ENCODE assay signal across 8 cellular contexts in the genomic region with DNA sequence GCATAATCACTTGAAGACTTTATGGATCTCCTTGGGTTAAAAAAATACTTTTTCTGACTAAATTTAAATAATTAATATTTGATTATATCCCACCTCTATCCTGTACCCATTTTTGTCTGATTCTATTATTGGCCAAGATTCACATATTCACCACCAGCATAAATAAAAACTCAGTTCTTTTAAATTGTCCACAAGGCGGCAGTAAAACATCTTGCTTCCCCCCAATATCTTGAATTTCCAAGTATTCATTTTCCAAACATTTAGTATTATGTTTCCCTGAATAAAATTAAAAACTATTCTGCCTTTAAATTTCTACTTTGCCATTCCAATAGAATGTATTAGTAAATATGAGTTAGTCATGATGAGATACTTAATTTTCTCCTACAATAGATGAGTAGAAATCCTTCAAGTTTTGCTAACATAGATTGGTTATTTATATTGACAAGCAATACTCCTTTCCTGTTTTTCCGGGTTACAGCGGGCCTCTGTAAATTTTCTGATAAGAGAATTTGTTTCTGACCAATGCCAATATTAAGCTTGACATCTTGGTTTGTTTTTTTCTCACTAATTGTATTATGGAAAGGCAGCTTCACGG.
DNase-seq lines count a peak whose midpoint lies in the region; ATAC-seq and TF ChIP-seq lines count a peak whose summit lies in the region.

No MANE protein-coding gene starts in this region.

- DNase-seq in BE2C (no peak), HT-29 (ENCODE audit: low spot score) (peak; percentile 29), amniotic epithelial cell (ENCODE audit: low read depth) (peak; percentile 36), left lobe of liver (ENCODE audit: low spot score) (no peak), GM19240 (ENCODE audit: insufficient read length, low spot score) (no peak)

- ATAC-seq in left lobe of liver (peak; percentile 38), GM18519 (IDR thresholded peaks at IDR 0.05; ENCODE audit: low FRiP score, unreplicated experiment) (no peak), GM21717 (IDR thresholded peaks at IDR 0.05; ENCODE audit: unreplicated experiment) (no peak), GM18517 (IDR thresholded peaks at IDR 0.05; ENCODE audit: unreplicated experiment) (no peak)

- H3K4me3 ChIP-seq in BE2C (ENCODE audit: low read depth, low read length) = no peak overlapping the region

- H3K27me3 ChIP-seq in BE2C = peaks cover 22% of the 10 kb centered on the region; the same call in 1 of the 2 replicates

- H3K4me1 ChIP-seq in BE2C = no peaks in the 10 kb centered on the region

- no peaks in the 10 kb centered on the region for H3K36me3 ChIP-seq in BE2C

- peak; percentile 57 for TF ChIP-seq CTCF in BE2C (IDR thresholded peaks at IDR 0.05; ENCODE audit: low read depth, low read length)

- no peaks in the 10 kb centered on the region for H3K9me3 ChIP-seq in BE2C

Comparison
In these comparisons a context has a peak if more than half of its experiments do, and no peak if none do; other contexts are left out.
1. DNase-seq: peak in HT-29 (single experiment) and amniotic epithelial cell (single experiment); none in BE2C (single experiment), left lobe of liver (single experiment) and GM19240 (single experiment).